Comparison of ENCODE assay signal across 8 cellular contexts in genomic region chr6:78810146-78810545, GRCh38. TPM values are rescaled to one million over a fixed set of nuclear protein-coding genes. Genes with fewer than 3 reads are reported as not detected.
A peak's percentile ranks its signal among the peaks of the same experiment; 100 is the strongest.
DNase-seq lines count a peak whose midpoint lies in the region; ATAC-seq and TF ChIP-seq lines count a peak whose summit lies in the region.

No MANE protein-coding gene starts in this region.

- H3K27ac ChIP-seq in ascending aorta, result no peak overlapping the region

- intact Hi-C loops in ascending aorta (cut with DNase I), result no loop called here

- no peak overlapping the region for H3K4me3 ChIP-seq in ascending aorta

- peaks cover 0 to 7% of the 10 kb centered on the region in 2 donors for H3K9me3 ChIP-seq in ascending aorta

- no peaks in the 10 kb centered on the region for H3K4me1 ChIP-seq in ascending aorta

- ATAC-seq in HG02623 (IDR thresholded peaks at IDR 0.05; ENCODE audit: unreplicated experiment) (peak; percentile 60), GM18873 (IDR thresholded peaks at IDR 0.05; ENCODE audit: low FRiP score, unreplicated experiment) (no peak)

- TF ChIP-seq CTCF in ascending aorta (IDR thresholded peaks at IDR 0.05), result peak in 1 of 3 experiments; percentile 35

- peak; percentile 59 for DNase-seq in EH (ENCODE audit: low read depth)
- peak; percentile 14 for DNase-seq in NCI-H82 treated with DMSO at 0.1 percent for 48 hours (lab: John Stamatoyannopoulos, UW; ENCODE audit: unreplicated experiment)
- peak; percentile 66 for DNase-seq in fibroblast of peridontal ligament (ENCODE audit: extremely low read depth)
- no peak for DNase-seq in SIG-M5 (lab: John Stamatoyannopoulos, UW)
- no peak for DNase-seq in ascending aorta (ENCODE audit: low spot score in 2 of 2)
- DNase-seq in medulla oblongata (ENCODE audit: extremely low spot score), result no peak

- H3K36me3 ChIP-seq in ascending aorta, result no peaks in the 10 kb centered on the region

- H3K27me3 ChIP-seq in ascending aorta, result no peaks in the 10 kb centered on the region

RNA-seq across cellular contexts. Expression of gene IRAK1BP1, which starts 57.2 kb away (rescaled TPM):
- 2.7 TPM for total RNA-seq in ascending aorta

Comparison
In these comparisons a context has a peak if more than half of its experiments do, and no peak if none do; other contexts are left out.
1. DNase-seq: peak in EH (single experiment), NCI-H82 treated with DMSO at 0.1 percent for 48 hours (single experiment) and fibroblast of peridontal ligament (single experiment); none in SIG-M5 (single experiment), ascending aorta (0 of 2) and medulla oblongata (single experiment).